Comparison of ENCODE assay signal across 12 cellular contexts in genomic region chr6:99422912-99423311, GRCh38. TPM values are rescaled to one million over a fixed set of nuclear protein-coding genes. Genes with fewer than 3 reads are reported as not detected.
A peak's percentile ranks its signal among the peaks of the same experiment; 100 is the strongest.
DNase-seq lines count a peak whose midpoint lies in the region; ATAC-seq and TF ChIP-seq lines count a peak whose summit lies in the region.
"Had no signal": no experiment of that assay in that cellular context is flagged by ENCODE, and none has a peak within 500 bp of the region (broad histone marks: within the 10 kb centered on the region; RNA-seq: fewer than 3 reads in every experiment).

No MANE protein-coding gene starts in this region.

- no peak overlapping the region for H3K9ac ChIP-seq in iPS-20b (ENCODE audit: low read depth, low read length)

- peaks cover 32% of the 10 kb centered on the region for H3K36me3 Mint-ChIP-seq in activated naive CD4-positive, alpha-beta T cell treated with anti-CD3 and anti-CD28 coated beads, Interleukin-2, amount 10 ng/mL, durations not matched to agents 7 days and 5 days
- H3K36me3 Mint-ChIP-seq in activated naive CD4-positive, alpha-beta T cell treated with anti-CD3 and anti-CD28 coated beads for 36 hours (ENCODE audit: low read depth) = peaks cover 21% of the 10 kb centered on the region

- H3K4me3 Mint-ChIP-seq in activated naive CD4-positive, alpha-beta T cell treated with anti-CD3 and anti-CD28 coated beads, Interleukin-2, amount 10 ng/mL, durations not matched to agents 7 days and 5 days = peak overlapping the region; percentile 93
- no peak overlapping the region for H3K4me3 Mint-ChIP-seq in activated naive CD4-positive, alpha-beta T cell treated with anti-CD3 and anti-CD28 coated beads for 36 hours

- 83% methylated on average over 6 of the region's 6 CpGs for WGBS in suprapubic skin

- H3K9me3 ChIP-seq in iPS-20b (ENCODE audit: insufficient read depth, low read depth, low read length) = no peaks in the 10 kb centered on the region
- no peaks in the 10 kb centered on the region for H3K9me3 ChIP-seq in suprapubic skin

- H3K27ac ChIP-seq in VCaP (peak overlapping the region; percentile 99), iPS-20b (ENCODE audit: low read length) (no peak overlapping the region), suprapubic skin (no peak overlapping the region)
- H3K27ac ChIP-seq: HL-60 had no signal

- TF ChIP-seq CTCF in VCaP (conservative IDR thresholded peaks at IDR 0.05) = no peak
- no peak for TF ChIP-seq CTCF in suprapubic skin (IDR thresholded peaks at IDR 0.05)

- no peak for TF ChIP-seq EP300 in suprapubic skin (IDR thresholded peaks at IDR 0.05)

- TF ChIP-seq POLR2A in suprapubic skin (IDR thresholded peaks at IDR 0.05) = no peak

- H3K27ac Mint-ChIP-seq in activated naive CD4-positive, alpha-beta T cell treated with anti-CD3 and anti-CD28 coated beads, Interleukin-2, amount 10 ng/mL, durations not matched to agents 7 days and 5 days = no peak overlapping the region
- no peak overlapping the region for H3K27ac Mint-ChIP-seq in activated naive CD4-positive, alpha-beta T cell treated with anti-CD3 and anti-CD28 coated beads for 36 hours

- DNase-seq in activated naive CD4-positive, alpha-beta T cell treated with anti-CD3 and anti-CD28 coated beads, Interleukin-2, amount 10 ng/mL, durations not matched to agents 7 days and 5 days = no peak
- no peak for DNase-seq in activated naive CD4-positive, alpha-beta T cell treated with anti-CD3 and anti-CD28 coated beads for 36 hours
- DNase-seq in suprapubic skin (ENCODE audit: low spot score in 2 of 2) (no peak), kidney glomerular epithelial cell (lab: John Stamatoyannopoulos, UW) (no peak), GM19238 (ENCODE audit: insufficient read length, low spot score) (no peak)
- DNase-seq: activated gamma-delta T cell, NCI-H2227 treated with DMSO at 0.1 percent for 48 hours had no signal

- H3K36me3 ChIP-seq in iPS-20b (ENCODE audit: insufficient read depth, low read depth, low read length) (peaks cover 26% of the 10 kb centered on the region), suprapubic skin (peaks cover 3% of the 10 kb centered on the region)

- ATAC-seq in HG03175 (IDR thresholded peaks at IDR 0.05; ENCODE audit: unreplicated experiment) = no peak
- ATAC-seq: Panc1 had no signal

- CTCF ChIA-PET in activated naive CD4-positive, alpha-beta T cell treated with anti-CD3 and anti-CD28 coated beads, Interleukin-2, amount 10 ng/mL, durations not matched to agents 7 days and 5 days (lab: Charles Lee) = no interaction called here
- CTCF ChIA-PET in activated naive CD4-positive, alpha-beta T cell treated with anti-CD3 and anti-CD28 coated beads for 36 hours (lab: Charles Lee) = interaction anchor here (1.2 kb wide), 1 partner anchor 12 kb away, joined by 3 read pairs; no protein-coding TSS in a partner anchor

- peaks cover 63% of the 10 kb centered on the region for H3K4me1 Mint-ChIP-seq in activated naive CD4-positive, alpha-beta T cell treated with anti-CD3 and anti-CD28 coated beads, Interleukin-2, amount 10 ng/mL, durations not matched to agents 7 days and 5 days
- H3K4me1 Mint-ChIP-seq in activated naive CD4-positive, alpha-beta T cell treated with anti-CD3 and anti-CD28 coated beads for 36 hours (ENCODE audit: low read depth) = peaks cover 68% of the 10 kb centered on the region

- no peaks in the 10 kb centered on the region for H3K27me3 Mint-ChIP-seq in activated naive CD4-positive, alpha-beta T cell treated with anti-CD3 and anti-CD28 coated beads, Interleukin-2, amount 10 ng/mL, durations not matched to agents 7 days and 5 days
- no peaks in the 10 kb centered on the region for H3K27me3 Mint-ChIP-seq in activated naive CD4-positive, alpha-beta T cell treated with anti-CD3 and anti-CD28 coated beads for 36 hours (ENCODE audit: low read depth)

- no peaks in the 10 kb centered on the region for H3K9me3 Mint-ChIP-seq in activated naive CD4-positive, alpha-beta T cell treated with anti-CD3 and anti-CD28 coated beads, Interleukin-2, amount 10 ng/mL, durations not matched to agents 7 days and 5 days
- H3K9me3 Mint-ChIP-seq in activated naive CD4-positive, alpha-beta T cell treated with anti-CD3 and anti-CD28 coated beads for 36 hours = no peaks in the 10 kb centered on the region

- intact Hi-C loops in activated naive CD4-positive, alpha-beta T cell treated with anti-CD3 and anti-CD28 coated beads for 36 hours (cut with micrococcal nuclease) = no loop called here

- H3K27me3 ChIP-seq in iPS-20b (ENCODE audit: insufficient read depth, low read length) = no peaks in the 10 kb centered on the region
- no peaks in the 10 kb centered on the region for H3K27me3 ChIP-seq in suprapubic skin

- H3K4me1 ChIP-seq in iPS-20b (ENCODE audit: insufficient read depth, low read length) = peaks cover 19% of the 10 kb centered on the region; the same call in 1 of the 2 replicates
- peaks cover 54% of the 10 kb centered on the region for H3K4me1 ChIP-seq in suprapubic skin

- H3K4me3 ChIP-seq in iPS-20b (ENCODE audit: low read length) = peak overlapping the region; percentile 97; the same call in 1 of the 2 replicates
- peak overlapping the region; percentile 85 for H3K4me3 ChIP-seq in suprapubic skin

RNA-seq across cellular contexts. Expression of gene PNISR, which starts 2.2 kb away (rescaled TPM):
- 100 to 1,000 TPM; 158 to 159 TPM for total RNA-seq in activated naive CD4-positive, alpha-beta T cell treated with anti-CD3 and anti-CD28 coated beads for 36 hours
- total RNA-seq in suprapubic skin = 100 to 1,000 TPM in 1 of 4 donors, 10 to 100 TPM in 3; 52.9 to 335 (median 80.9) TPM

RNA-seq across cellular contexts. Expression of gene COQ3, which starts 28.9 kb away (rescaled TPM):
- total RNA-seq in activated naive CD4-positive, alpha-beta T cell treated with anti-CD3 and anti-CD28 coated beads for 36 hours = 10 to 100 TPM; 17.4 to 17.7 TPM
- total RNA-seq in suprapubic skin = 1 to 10 TPM; 1.4 to 4.7 (median 3.5) TPM
